Comparison of ENCODE assay signal across 9 cellular contexts in genomic region chr4:113049421-113050355, GRCh38. TPM values are rescaled to one million over a fixed set of nuclear protein-coding genes. Genes with fewer than 3 reads are reported as not detected.
DNase-seq lines count a peak whose midpoint lies in the region; ATAC-seq and TF ChIP-seq lines count a peak whose summit lies in the region.
"Had no signal": no experiment of that assay in that cellular context is flagged by ENCODE, and none has a peak within 500 bp of the region (broad histone marks: within the 10 kb centered on the region; RNA-seq: fewer than 3 reads in every experiment).

ANK2 (plus strand) TSS chr4:113049653; CDS start chr4:113049729, 76 bp downstream.

- peaks cover 22% of the 10 kb centered on the region for H3F3A ChIP-seq in neural progenitor cell (ENCODE audit: low read depth)

- no peaks in the 10 kb centered on the region for H3K36me3 Mint-ChIP-seq in neural progenitor cell

- no peak within 1 kb of the TSS for H3K4me3 Mint-ChIP-seq in neural progenitor cell

- TF ChIP-seq CTCF in fibroblast of mammary gland (conservative IDR thresholded peaks at IDR 0.05; ENCODE audit: control insufficient read depth, insufficient read depth, low read depth, low read length) (no peak), neural progenitor cell (IDR thresholded peaks at IDR 0.05) (peak; percentile 3), GM10248 (IDR thresholded peaks at IDR 0.05; ENCODE audit: control extremely low read depth, extremely low read depth, low read depth, missing control alignments) (no peak)

- no peak within 1 kb of the TSS for H2AFZ ChIP-seq in neural progenitor cell (replicated peaks)

- POLR2A ChIA-PET in GM10248 (lab: Yijun Ruan, JAX): no interaction called here

- H3K9me3 ChIP-seq in neural progenitor cell (ENCODE audit: low read depth): no peaks in the 10 kb centered on the region

- H3K27me3 ChIP-seq in neural progenitor cell: no peaks in the 10 kb centered on the region

- H3K9ac ChIP-seq in neural progenitor cell: peak within 1 kb of the TSS; percentile 49

- no peaks in the 10 kb centered on the region for H3K4me1 Mint-ChIP-seq in neural progenitor cell

- peaks cover 8% of the 10 kb centered on the region for H4K20me1 ChIP-seq in neural progenitor cell (ENCODE audit: low read depth)

- ATAC-seq in GM19328 (IDR thresholded peaks at IDR 0.05; ENCODE audit: unreplicated experiment): no peak

- H3K79me2 ChIP-seq in neural progenitor cell (ENCODE audit: low read depth): peaks cover 52% of the 10 kb centered on the region

- peak; percentile 7 for DNase-seq in DMS 273 treated with DMSO at 0.1 percent for 48 hours (lab: John Stamatoyannopoulos, UW)
- peak; percentile 49 for DNase-seq in NCI-H345 (lab: John Stamatoyannopoulos, UW)
- DNase-seq in fibroblast of mammary gland (ENCODE audit: low read depth): peak; percentile 28
- DNase-seq in neural progenitor cell (ENCODE audit: low spot score): peak; percentile 96
- no peak for DNase-seq in GM10248 (ENCODE audit: extremely low spot score)
- DNase-seq in SW480 (ENCODE audit: low spot score): no peak
- no peak for DNase-seq in activated CD8-positive, alpha-beta memory T cell treated with anti-CD3 and anti-CD28 coated beads for 24 hours
- DNase-seq: DND-41 had no signal

- peaks cover 4% of the 10 kb centered on the region for H3K9me3 Mint-ChIP-seq in neural progenitor cell

- H3K4me3 ChIP-seq in fibroblast of mammary gland (ENCODE audit: control insufficient read depth, low read depth, low read length) (no peak within 1 kb of the TSS), neural progenitor cell (peak within 1 kb of the TSS; percentile 85)

- no peaks in the 10 kb centered on the region for H3K27me3 Mint-ChIP-seq in neural progenitor cell (ENCODE audit: insufficient read depth, low read depth)

- H3K36me3 ChIP-seq in neural progenitor cell: no peaks in the 10 kb centered on the region

- H3K4me2 ChIP-seq in neural progenitor cell: peak within 1 kb of the TSS; percentile 97

- H3K27ac Mint-ChIP-seq in neural progenitor cell: no peak within 1 kb of the TSS

- peak within 1 kb of the TSS; percentile 14 for H3K27ac ChIP-seq in neural progenitor cell

- peaks cover 50% of the 10 kb centered on the region for H3K4me1 ChIP-seq in neural progenitor cell

- CTCF ChIA-PET in GM10248 (lab: Yijun Ruan, JAX): no interaction called here

RNA-seq across cellular contexts. Expression of gene ANK2, which starts in this region (rescaled TPM):
- 79.8 and 121 TPM in 2 replicates for total RNA-seq in neural progenitor cell (ENCODE audit: low replicate concordance)

Comparison
In these comparisons a context has a peak if more than half of its experiments do, and no peak if none do; other contexts are left out.
1. DNase-seq: peak in DMS 273 treated with DMSO at 0.1 percent for 48 hours (single experiment), NCI-H345 (single experiment), fibroblast of mammary gland (single experiment) and neural progenitor cell (single experiment); none in GM10248 (single experiment), SW480 (single experiment) and activated CD8-positive, alpha-beta memory T cell treated with anti-CD3 and anti-CD28 coated beads for 24 hours (single experiment).